22 cellular contexts compared by ENCODE assay signal in the genomic region with DNA sequence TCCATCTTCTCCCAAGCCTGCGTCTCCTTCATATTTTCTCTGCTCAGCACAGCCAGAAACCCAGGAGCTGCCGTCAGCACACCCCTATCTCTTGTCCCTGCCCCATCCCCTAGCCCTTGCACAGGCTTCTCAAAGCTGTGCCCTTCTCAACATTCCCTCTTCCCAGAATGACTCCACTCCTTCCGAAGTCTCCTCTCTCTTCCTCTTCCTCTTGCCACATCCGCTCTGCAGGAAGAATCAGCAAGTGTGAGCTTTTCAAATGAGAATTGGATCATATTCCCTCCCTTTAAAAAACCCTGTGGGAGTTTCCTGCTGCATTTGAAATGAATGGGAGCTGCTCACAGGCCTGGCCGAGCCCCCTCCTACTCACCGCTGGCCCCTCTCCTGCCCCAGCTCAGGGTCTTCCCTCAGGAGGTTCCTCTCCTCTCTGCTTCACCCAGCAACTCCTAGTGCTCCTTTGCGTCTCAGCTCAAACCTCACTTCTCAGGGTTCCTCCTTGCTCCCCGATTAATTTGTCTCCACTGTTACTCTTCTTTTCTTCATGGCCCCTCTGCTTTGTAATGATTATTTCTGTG.
DNase-seq lines count a peak whose midpoint lies in the region; TF ChIP-seq lines count a peak whose summit lies in the region.
"Had no signal": no experiment of that assay in that cellular context is flagged by ENCODE, and none has a peak within 500 bp of the region (broad histone marks: within the 10 kb centered on the region; RNA-seq: fewer than 3 reads in every experiment).

No MANE protein-coding gene starts in this region.

- H3K27me3 ChIP-seq in H9 (ENCODE audit: insufficient read depth, low read length) (no peaks in the 10 kb centered on the region), endodermal cell (ENCODE audit: control insufficient read depth, insufficient read depth, low read length, poor library complexity, severe bottlenecking) (peaks cover 25% of the 10 kb centered on the region), iPS-20b (ENCODE audit: insufficient read depth, low read length) (no peaks in the 10 kb centered on the region), neuronal stem cell (ENCODE audit: control insufficient read depth in 3 of 3, insufficient read depth in 3 of 3, low read depth in 1 of 3, low read length in 3 of 3) (no peaks in the 10 kb centered on the region)
- H3K27me3 ChIP-seq: BLaER1 treated with 17β-estradiol and CSF1 and Interleukin-3, amounts not matched to agents 10 nM and 100 nM; SJCRH30 had no signal

- no peak overlapping the region for H3K4me3 ChIP-seq in endodermal cell (ENCODE audit: low read length)
- peak overlapping the region; percentile 41; the same call in 1 of the 2 replicates for H3K4me3 ChIP-seq in iPS-20b (ENCODE audit: low read length)
- H3K4me3 ChIP-seq in neuronal stem cell (ENCODE audit: low read length in 2 of 2), result no peak overlapping the region
- H3K4me3 ChIP-seq: A549; BLaER1 treated with 17β-estradiol and CSF1 and Interleukin-3, amounts not matched to agents 10 nM and 100 nM; SJCRH30 had no signal

- H4K91ac ChIP-seq in H9 (ENCODE audit: insufficient read length, low read depth, low read length) (no peak overlapping the region), neuronal stem cell (ENCODE audit: low read depth, low read length, poor library complexity) (no peak overlapping the region)

- H3K23ac ChIP-seq in H9 (ENCODE audit: insufficient read length, low read depth, low read length), result no peak overlapping the region
- no peak overlapping the region for H3K23ac ChIP-seq in neuronal stem cell (ENCODE audit: low read depth, low read length, poor library complexity)

- H4K5ac ChIP-seq in H9 (ENCODE audit: insufficient read length, low read depth, low read length), result no peak overlapping the region

- H3K4ac ChIP-seq in H9 (ENCODE audit: low read depth, low read length), result no peak overlapping the region
- no peak overlapping the region for H3K4ac ChIP-seq in neuronal stem cell (ENCODE audit: low read length)

- H3K36me3 ChIP-seq in endodermal cell (ENCODE audit: control insufficient read depth, insufficient read depth, low read length), result no peaks in the 10 kb centered on the region
- no peaks in the 10 kb centered on the region for H3K36me3 ChIP-seq in iPS-20b (ENCODE audit: insufficient read depth, low read depth, low read length)
- H3K36me3 ChIP-seq in neuronal stem cell (replicated peaks in 1 of 2; ENCODE audit: control insufficient read depth in 2 of 2, insufficient read depth in 2 of 2, low read length in 2 of 2), result no peaks in the 10 kb centered on the region
- H3K36me3 ChIP-seq: BLaER1 treated with 17β-estradiol and CSF1 and Interleukin-3, amounts not matched to agents 10 nM and 100 nM; SJCRH30 had no signal

- H2BK15ac ChIP-seq in H9 (ENCODE audit: low read depth, low read length) (no peak overlapping the region), neuronal stem cell (ENCODE audit: low read length) (no peak overlapping the region)

- CTCF ChIA-PET in RWPE1 (lab: Yijun Ruan, JAX), result interaction anchor here (0.6 to 0.7 kb wide), 2 partner anchors 584 to 794 kb away, joined by 3 read pairs; no protein-coding TSS in a partner anchor

- no peaks in the 10 kb centered on the region for H4K20me1 ChIP-seq in H9 (ENCODE audit: control insufficient read depth, insufficient read depth, insufficient read length)
- H4K20me1 ChIP-seq: BLaER1 treated with 17β-estradiol and CSF1 and Interleukin-3, amounts not matched to agents 10 nM and 100 nM had no signal

- H3T11ph ChIP-seq in H9 (ENCODE audit: low read length), result no peak overlapping the region

- H3K4me1 Mint-ChIP-seq in H9 (peaks cover 5 to 12% of the 10 kb centered on the region in 2 experiments; a peak in 3 of 4 replicates), endodermal cell (peaks cover 5% of the 10 kb centered on the region)

- H3K27ac ChIP-seq in H9 (ENCODE audit: insufficient read length, low read depth, low read length), result peak overlapping the region; percentile 48
- peak overlapping the region; percentile 29 for H3K27ac ChIP-seq in endodermal cell (ENCODE audit: low read depth, low read length)
- peak overlapping the region; percentile 35 for H3K27ac ChIP-seq in iPS-20b (ENCODE audit: low read length)
- no peak overlapping the region for H3K27ac ChIP-seq in neuronal stem cell (replicated peaks; ENCODE audit: low read length)
- H3K27ac ChIP-seq in RWPE1, result no peak overlapping the region
- H3K27ac ChIP-seq: A549; BLaER1 treated with 17β-estradiol and CSF1 and Interleukin-3, amounts not matched to agents 10 nM and 100 nM; SJCRH30 had no signal

- no peaks in the 10 kb centered on the region for H3K36me3 Mint-ChIP-seq in H9 (ENCODE audit: insufficient read depth in 1 of 3, low read depth in 3 of 3)
- H3K36me3 Mint-ChIP-seq in endodermal cell (ENCODE audit: low read depth), result no peaks in the 10 kb centered on the region

- H3K9me3 Mint-ChIP-seq in H9, result no peaks in the 10 kb centered on the region
- H3K9me3 Mint-ChIP-seq in endodermal cell, result no peaks in the 10 kb centered on the region
- H3K9me3 Mint-ChIP-seq: CD4-positive, alpha-beta T cell had no signal

- no peak overlapping the region for H2AK5ac ChIP-seq in H9 (ENCODE audit: insufficient read length, low read length)
- no peak overlapping the region for H2AK5ac ChIP-seq in neuronal stem cell (ENCODE audit: low read depth, low read length)

- H3K27ac Mint-ChIP-seq in H9 (no peak overlapping the region), endodermal cell (no peak overlapping the region)
- H3K27ac Mint-ChIP-seq: CD4-positive, alpha-beta T cell had no signal

- H2BK12ac ChIP-seq in H9 (ENCODE audit: insufficient read length, low read depth, low read length), result no peak overlapping the region
- no peak overlapping the region for H2BK12ac ChIP-seq in neuronal stem cell (ENCODE audit: low read length)

- H3K18ac ChIP-seq in H9 (ENCODE audit: insufficient read length, low read depth, low read length) (no peak overlapping the region), neuronal stem cell (ENCODE audit: low read length) (no peak overlapping the region)

- H3K14ac ChIP-seq in H9 (ENCODE audit: insufficient read depth, low read length), result no peak overlapping the region; the same call in 1 of the 2 replicates
- H3K14ac ChIP-seq in neuronal stem cell (ENCODE audit: low read length), result no peak overlapping the region

- no peak overlapping the region for H2BK20ac ChIP-seq in H9 (ENCODE audit: low read depth, low read length, poor library complexity, severe bottlenecking)

- POLR2A ChIA-PET in RWPE1 (lab: Yijun Ruan, JAX; ENCODE audit: low non-redundant PET), result no interaction called here

- no peak overlapping the region for H2BK120ac ChIP-seq in H9 (ENCODE audit: low read depth, low read length, poor library complexity, severe bottlenecking)
- H2BK120ac ChIP-seq in neuronal stem cell (ENCODE audit: low read depth, low read length), result no peak overlapping the region

- no peaks in the 10 kb centered on the region for H3K79me1 ChIP-seq in H9 (ENCODE audit: insufficient read depth, low read depth, low read length, poor library complexity, severe bottlenecking)
- no peaks in the 10 kb centered on the region for H3K79me1 ChIP-seq in neuronal stem cell (ENCODE audit: low read depth, low read length)

- no peaks in the 10 kb centered on the region for H3K23me2 ChIP-seq in H9 (ENCODE audit: insufficient read length, low read depth, low read length, poor library complexity, severe bottlenecking)

- no peaks in the 10 kb centered on the region for H3K79me2 ChIP-seq in H9 (ENCODE audit: insufficient read depth, low read length)

- WGBS in H9 (ENCODE audit: extremely low coverage, insufficient read length, low lambda C conversion rate), result no CpG with 5 or more reads among the region's 8 CpGs
- WGBS in endodermal cell (ENCODE audit: insufficient coverage in 1 of 2, insufficient read length in 1 of 2), 2 experiments, result 46 to 66% methylated on average over 5 to 8 of the region's 8 CpGs
- no CpG with 5 or more reads among the region's 8 CpGs for WGBS in neuronal stem cell (ENCODE audit: extremely low coverage in 2 of 2, insufficient read length in 2 of 2, insufficient replicate concordance in 1 of 2), 2 donors

- no peak overlapping the region for H4K8ac ChIP-seq in H9 (replicated peaks; ENCODE audit: insufficient read length, low read depth, low read length)
- no peak overlapping the region for H4K8ac ChIP-seq in neuronal stem cell (ENCODE audit: low read depth, low read length)

- no peak overlapping the region for H3K4me2 ChIP-seq in H9 (ENCODE audit: insufficient read depth, insufficient read length, low read length)
- no peak overlapping the region for H3K4me2 ChIP-seq in neuronal stem cell (ENCODE audit: insufficient read depth, low read length, poor library complexity, severe bottlenecking)
- H3K4me2 ChIP-seq: A549 had no signal

- DNase-seq in H9 (peak; percentile 67), endodermal cell (peak; percentile 62), neuronal stem cell (ENCODE audit: low spot score) (no peak), RWPE1 (ENCODE audit: low spot score) (no peak), NCI-H1694 treated with DMSO at 0.1 percent for 48 hours (lab: John Stamatoyannopoulos, UW) (no peak), DMS114 treated with DMSO at 0.1 percent for 48 hours (lab: John Stamatoyannopoulos, UW; ENCODE audit: unreplicated experiment) (no peak)
- DNase-seq: AML-193; CD4-positive, alpha-beta T cell; COR-L47; DMS79 treated with DMSO at 0.1 percent for 48 hours; Karpas-422; MV-4-11; NCI-H1105; NCI-H1436 treated with DMSO at 0.1 percent for 48 hours; NCI-H1930; NCI-H446; NCI-H524 treated with DMSO at 0.1 percent for 48 hours; NCI-H774; SJCRH30 had no signal

- H3K9me3 ChIP-seq in H9 (ENCODE audit: control insufficient read depth, low read depth, low read length) (no peaks in the 10 kb centered on the region), endodermal cell (ENCODE audit: control insufficient read depth, low read length) (no peaks in the 10 kb centered on the region), iPS-20b (ENCODE audit: insufficient read depth, low read depth, low read length) (no peaks in the 10 kb centered on the region), neuronal stem cell (replicated peaks in 1 of 2; ENCODE audit: control insufficient read depth in 2 of 2, insufficient read depth in 1 of 2, low read depth in 1 of 2, low read length in 2 of 2) (peaks cover 0 to 4% of the 10 kb centered on the region in 2 donors)
- H3K9me3 ChIP-seq: A549; BLaER1 treated with 17β-estradiol and CSF1 and Interleukin-3, amounts not matched to agents 10 nM and 100 nM; SJCRH30 had no signal

- no peak for TF ChIP-seq CTCF in H9 (conservative IDR thresholded peaks at IDR 0.05)
- TF ChIP-seq CTCF in endodermal cell (conservative IDR thresholded peaks at IDR 0.05), result no peak
- TF ChIP-seq CTCF in RWPE1 (conservative IDR thresholded peaks at IDR 0.05; ENCODE audit: low read depth), result no peak

- H2AFZ ChIP-seq in H9 (ENCODE audit: low read length), result no peak overlapping the region
- H2AFZ ChIP-seq in neuronal stem cell (ENCODE audit: low read length), result peak overlapping the region; percentile 31

- peaks cover 7% of the 10 kb centered on the region; the same call in 1 of the 2 replicates for H3K4me1 ChIP-seq in H9 (ENCODE audit: insufficient read depth, low read length)
- no peaks in the 10 kb centered on the region for H3K4me1 ChIP-seq in endodermal cell (ENCODE audit: control insufficient read depth, insufficient read depth, low read length)
- peaks cover 17% of the 10 kb centered on the region for H3K4me1 ChIP-seq in iPS-20b (ENCODE audit: insufficient read depth, low read length)
- peaks cover 0 to 2% of the 10 kb centered on the region in 2 donors for H3K4me1 ChIP-seq in neuronal stem cell (ENCODE audit: control insufficient read depth in 2 of 2, insufficient read depth in 1 of 2, low read depth in 1 of 2, low read length in 2 of 2)
- H3K4me1 ChIP-seq: A549, SJCRH30 had no signal

- H3K4me3 Mint-ChIP-seq in H9 (no peak overlapping the region), endodermal cell (no peak overlapping the region)
- H3K4me3 Mint-ChIP-seq: CD4-positive, alpha-beta T cell had no signal

- no peak overlapping the region for H3K56ac ChIP-seq in H9 (ENCODE audit: insufficient read length, low read depth, low read length)

- no peaks in the 10 kb centered on the region for H3K27me3 Mint-ChIP-seq in H9 (ENCODE audit: low read depth)
- H3K27me3 Mint-ChIP-seq in endodermal cell (ENCODE audit: insufficient read depth), result peaks cover 10% of the 10 kb centered on the region
- H3K27me3 Mint-ChIP-seq: CD4-positive, alpha-beta T cell had no signal

- H2BK5ac ChIP-seq in H9 (ENCODE audit: insufficient read length, low read length) (no peak overlapping the region), neuronal stem cell (ENCODE audit: low read length) (no peak overlapping the region)

- H3K9ac ChIP-seq in H9 (ENCODE audit: extremely low read depth, insufficient read length, low read length) (no peak overlapping the region), endodermal cell (ENCODE audit: extremely low read depth, low read length, poor library complexity, severe bottlenecking) (no peak overlapping the region), iPS-20b (ENCODE audit: low read depth, low read length) (peak overlapping the region; percentile 62; the same call in 1 of the 2 replicates), neuronal stem cell (ENCODE audit: low read depth, low read length, poor library complexity) (no peak overlapping the region)
- H3K9ac ChIP-seq: BLaER1 treated with 17β-estradiol and CSF1 and Interleukin-3, amounts not matched to agents 10 nM and 100 nM had no signal

Comparison
In these comparisons a context has a peak if more than half of its experiments do, and no peak if none do; other contexts are left out.
1. DNase-seq: peak in H9 (single experiment) and endodermal cell (single experiment); none in neuronal stem cell (single experiment), RWPE1 (single experiment), NCI-H1694 treated with DMSO at 0.1 percent for 48 hours (single experiment) and DMS114 treated with DMSO at 0.1 percent for 48 hours (single experiment).
2. H3K27ac ChIP-seq: peak in H9 (single experiment), endodermal cell (single experiment) and iPS-20b (single experiment); none in neuronal stem cell (single experiment) and RWPE1 (single experiment).